20 cellular contexts compared by ENCODE assay signal in the genomic region with DNA sequence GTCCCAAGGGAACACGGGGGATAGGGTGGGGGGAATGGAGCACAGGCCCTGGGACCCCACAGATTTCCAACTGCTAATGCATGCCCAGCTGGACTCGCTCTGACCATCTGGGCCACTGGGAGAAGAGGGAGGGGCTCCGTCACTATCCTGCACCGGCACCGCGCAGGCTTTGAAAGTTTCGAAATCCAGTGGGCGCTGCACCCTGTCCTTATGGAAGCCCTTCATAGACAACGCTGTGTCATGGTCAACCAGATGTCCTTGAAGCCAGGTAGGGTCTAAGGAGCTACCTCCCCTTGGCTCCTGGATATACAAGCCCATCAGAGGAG. TPM values are rescaled to one million over a fixed set of nuclear protein-coding genes. Genes with fewer than 3 reads are reported as not detected.
"Had no signal": no experiment of that assay in that cellular context is flagged by ENCODE, and none has a peak within 500 bp of the region (broad histone marks: within the 10 kb centered on the region; RNA-seq: fewer than 3 reads in every experiment).

No MANE protein-coding gene starts in this region.

- H3K36me3 ChIP-seq: heart left ventricle, ovary, suprapubic skin, tibial nerve, upper lobe of right lung, vagina had no signal

- H3K27me3 ChIP-seq: heart left ventricle, ovary, suprapubic skin, upper lobe of right lung, vagina had no signal

- H3K4me3 Mint-ChIP-seq: naive thymus-derived CD4-positive, alpha-beta T cell; neural crest cell had no signal

- H3K9me3 ChIP-seq: heart left ventricle, ovary, suprapubic skin, tibial nerve, upper lobe of right lung, vagina had no signal

- H3K27ac ChIP-seq: coronary artery, heart left ventricle, suprapubic skin, tibial nerve, upper lobe of right lung, vagina had no signal

- ATAC-seq: left colon; naive thymus-derived CD4-positive, alpha-beta T cell; stimulated activated naive CD8-positive, alpha-beta T cell treated with anti-CD3 and anti-CD28 coated beads, Interleukin-15, Interleukin-2, amounts not matched to agents 100 U/mL and 50 U/mL, for 24 hours; upper lobe of right lung had no signal

- H3K36me3 Mint-ChIP-seq: naive thymus-derived CD4-positive, alpha-beta T cell had no signal

- H3K9me3 Mint-ChIP-seq: neural crest cell had no signal

- DNase-seq: effector CD8-positive, alpha-beta T cell; foreskin melanocyte; heart left ventricle; hippocampal formation; left colon; mesendoderm; naive thymus-derived CD4-positive, alpha-beta T cell; nucleus accumbens; stimulated activated CD4-positive, alpha-beta T cell treated with anti-CD3 and anti-CD28 coated beads, Interleukin-15, amount 100 ng/mL, for 24 hours; stimulated activated CD4-positive, alpha-beta T cell treated with anti-CD3 and anti-CD28 coated beads, Interleukin-1b, Interleukin-23, amount 100 ng/mL, for 48 hours; stimulated activated naive CD8-positive, alpha-beta T cell treated with anti-CD3 and anti-CD28 coated beads, Interleukin-15, Interleukin-2, amounts not matched to agents 100 U/mL and 50 U/mL, for 24 hours; upper lobe of right lung had no signal

- H3K4me1 ChIP-seq: suprapubic skin, upper lobe of right lung, vagina had no signal

- H3K27ac Mint-ChIP-seq: naive thymus-derived CD4-positive, alpha-beta T cell had no signal

- H3K4me3 ChIP-seq: coronary artery, heart left ventricle, lung, ovary, suprapubic skin, tibial nerve, upper lobe of right lung, vagina had no signal

RNA-seq across cellular contexts. Expression of a gene that starts 30.1 kb away (rescaled TPM):
- total RNA-seq: mononuclear cell; naive thymus-derived CD4-positive, alpha-beta T cell had no signal
- polyA plus RNA-seq: naive thymus-derived CD4-positive, alpha-beta T cell had no signal

RNA-seq across cellular contexts. Expression of a gene that starts 42.3 kb away (rescaled TPM):
- polyA plus RNA-seq: naive thymus-derived CD4-positive, alpha-beta T cell had no signal
